In the genomic region with DNA sequence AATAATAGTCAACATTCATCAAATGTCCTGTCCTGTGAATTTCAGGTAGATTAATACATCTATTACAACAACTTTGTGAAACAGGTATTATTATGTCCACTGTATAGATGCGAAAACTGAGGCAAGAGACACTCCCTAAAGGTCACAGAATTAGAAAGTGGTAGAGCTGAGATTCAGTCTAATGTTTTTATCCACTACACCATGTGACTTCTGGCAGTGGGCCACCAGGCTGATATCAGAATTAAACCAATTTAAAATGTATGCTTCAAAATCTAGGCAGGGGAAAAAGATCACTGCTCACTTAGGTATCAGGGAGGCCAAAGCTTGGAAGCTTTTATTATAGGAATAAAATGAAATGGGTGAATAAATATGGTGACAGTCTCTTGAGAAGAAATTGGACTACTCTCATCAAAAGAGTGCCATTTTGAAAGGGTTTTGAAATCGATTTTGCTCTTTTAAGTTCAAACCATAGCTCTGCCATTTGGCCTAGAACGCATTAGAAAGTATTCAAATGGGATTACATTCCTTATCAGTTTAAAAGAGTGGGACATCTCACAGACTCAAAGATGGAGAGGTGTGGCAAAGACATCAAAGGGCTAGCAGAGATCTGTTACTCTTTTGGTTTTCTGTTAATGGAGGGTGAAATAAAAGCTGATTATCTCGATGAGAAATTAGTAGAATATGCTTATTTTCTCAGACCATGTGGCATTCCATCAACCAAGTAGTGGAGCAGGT, we compare ENCODE assay signal across 12 cellular contexts. TPM values are rescaled to one million over a fixed set of nuclear protein-coding genes. Genes with fewer than 3 reads are reported as not detected.
DNase-seq lines count a peak whose midpoint lies in the region; ATAC-seq and TF ChIP-seq lines count a peak whose summit lies in the region.
"Had no signal": no experiment of that assay in that cellular context is flagged by ENCODE, and none has a peak within 500 bp of the region (broad histone marks: within the 10 kb centered on the region; RNA-seq: fewer than 3 reads in every experiment).

No MANE protein-coding gene starts in this region.

- H3K4me2 ChIP-seq in skeletal muscle satellite cell (ENCODE audit: low read length): peak overlapping the region; percentile 90

- H3K4me3 ChIP-seq in HFF-Myc (replicated peaks; ENCODE audit: low read depth, low read length) (peak overlapping the region; percentile 88), iPS-20b (ENCODE audit: low read length) (peak overlapping the region; percentile 82), skeletal muscle satellite cell (ENCODE audit: low read length) (peak overlapping the region; percentile 79)

- DNase-seq in HFF-Myc (ENCODE audit: extremely low read depth, low read depth) (no peak), WTC11 (ENCODE audit: low spot score) (no peak), hippocampal formation (lab: John Stamatoyannopoulos, UW) (no peak), NCI-H2196 (lab: John Stamatoyannopoulos, UW; ENCODE audit: unreplicated experiment) (no peak)
- DNase-seq: brain microvascular endothelial cell, DND-41, mammary epithelial cell had no signal

- H3K9me3 ChIP-seq in iPS-20b (ENCODE audit: insufficient read depth, low read depth, low read length) (no peaks in the 10 kb centered on the region), skeletal muscle satellite cell (replicated peaks; ENCODE audit: low read length) (no peaks in the 10 kb centered on the region)

- no peak overlapping the region for H3K27ac Mint-ChIP-seq in WTC11

- TF ChIP-seq CTCF in HFF-Myc (IDR thresholded peaks at IDR 0.05; ENCODE audit: low read depth, low read length, missing control alignments) (no peak), WTC11 (IDR thresholded peaks at IDR 0.05) (no peak)

- peaks cover 43% of the 10 kb centered on the region for H3K27me3 Mint-ChIP-seq in WTC11 (ENCODE audit: low read depth)

- peaks cover 42% of the 10 kb centered on the region for H3K27me3 ChIP-seq in iPS-20b (ENCODE audit: insufficient read depth, low read length)
- H3K27me3 ChIP-seq in skeletal muscle satellite cell (ENCODE audit: control insufficient read depth, insufficient read depth, low read length): no peaks in the 10 kb centered on the region
- H3K27me3 ChIP-seq: brain microvascular endothelial cell had no signal

- POLR2A ChIA-PET in WTC11 (lab: Charles Lee): interaction anchor here (1.1 to 1.3 kb wide), 2 partner anchors 109 to 118 kb away, joined by 3 to 5 read pairs; partner anchors contain the start of gene CCN1

- no peaks in the 10 kb centered on the region for H3K9me3 Mint-ChIP-seq in WTC11

- H3K9ac ChIP-seq in iPS-20b (ENCODE audit: low read depth, low read length): no peak overlapping the region
- H3K9ac ChIP-seq in skeletal muscle satellite cell (ENCODE audit: low read depth, low read length): peak overlapping the region; percentile 92

- H3K27ac ChIP-seq in iPS-20b (ENCODE audit: low read length): no peak overlapping the region

- peak overlapping the region; percentile 64; the same call in 1 of the 2 replicates for H3K4me3 Mint-ChIP-seq in WTC11

- peaks cover 29% of the 10 kb centered on the region for H3K4me1 Mint-ChIP-seq in WTC11

- no peaks in the 10 kb centered on the region for H3K36me3 ChIP-seq in iPS-20b (ENCODE audit: insufficient read depth, low read depth, low read length)
- no peaks in the 10 kb centered on the region for H3K36me3 ChIP-seq in skeletal muscle satellite cell (ENCODE audit: insufficient read depth, low read length)
- H3K36me3 ChIP-seq: brain microvascular endothelial cell had no signal

- ATAC-seq in WTC11 (no peak), GM18870 (IDR thresholded peaks at IDR 0.05; ENCODE audit: unreplicated experiment) (no peak), HG02852 (IDR thresholded peaks at IDR 0.05; ENCODE audit: unreplicated experiment) (no peak)

- H3K36me3 Mint-ChIP-seq in WTC11: no peaks in the 10 kb centered on the region

- CTCF ChIA-PET in WTC11 (lab: Charles Lee): interaction anchor here (0.5 to 2.2 kb wide), 5 partner anchors 119 to 332 kb away, joined by 3 to 11 read pairs (median 4); no protein-coding TSS in a partner anchor

- peaks cover 13% of the 10 kb centered on the region for H3K4me1 ChIP-seq in iPS-20b (ENCODE audit: insufficient read depth, low read length)
- H3K4me1 ChIP-seq in skeletal muscle satellite cell (ENCODE audit: control insufficient read depth, insufficient read depth, low read length): peaks cover 32% of the 10 kb centered on the region

TF ChIP-seq in WTC11, 78 proteins besides CTCF, POLR2A, EP300 and RAD21:
- TF ChIP-seq, protein P1, sequence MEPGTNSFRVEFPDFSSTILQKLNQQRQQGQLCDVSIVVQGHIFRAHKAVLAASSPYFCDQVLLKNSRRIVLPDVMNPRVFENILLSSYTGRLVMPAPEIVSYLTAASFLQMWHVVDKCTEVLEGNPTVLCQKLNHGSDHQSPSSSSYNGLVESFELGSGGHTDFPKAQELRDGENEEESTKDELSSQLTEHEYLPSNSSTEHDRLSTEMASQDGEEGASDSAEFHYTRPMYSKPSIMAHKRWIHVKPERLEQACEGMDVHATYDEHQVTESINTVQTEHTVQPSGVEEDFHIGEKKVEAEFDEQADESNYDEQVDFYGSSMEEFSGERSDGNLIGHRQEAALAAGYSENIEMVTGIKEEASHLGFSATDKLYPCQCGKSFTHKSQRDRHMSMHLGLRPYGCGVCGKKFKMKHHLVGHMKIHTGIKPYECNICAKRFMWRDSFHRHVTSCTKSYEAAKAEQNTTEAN (CRISPR knock-in tag; IDR thresholded peaks at IDR 0.05): no peak
- TF ChIP-seq ATF6 (CRISPR knock-in tag; IDR thresholded peaks at IDR 0.05) (no peak), FOXK1 (CRISPR knock-in tag; IDR thresholded peaks at IDR 0.05) (no peak), SMAD4 (CRISPR knock-in tag; IDR thresholded peaks at IDR 0.05) (no peak), HMGXB4 (CRISPR knock-in tag; IDR thresholded peaks at IDR 0.05) (no peak), NR1H2 (CRISPR knock-in tag; IDR thresholded peaks at IDR 0.05) (no peak), ZNF232 (CRISPR knock-in tag; IDR thresholded peaks at IDR 0.05) (no peak), ZNF416 (CRISPR knock-in tag; IDR thresholded peaks at IDR 0.05) (no peak), ZNF423 (CRISPR knock-in tag; IDR thresholded peaks at IDR 0.05) (no peak)
- TF ChIP-seq, protein P2, sequence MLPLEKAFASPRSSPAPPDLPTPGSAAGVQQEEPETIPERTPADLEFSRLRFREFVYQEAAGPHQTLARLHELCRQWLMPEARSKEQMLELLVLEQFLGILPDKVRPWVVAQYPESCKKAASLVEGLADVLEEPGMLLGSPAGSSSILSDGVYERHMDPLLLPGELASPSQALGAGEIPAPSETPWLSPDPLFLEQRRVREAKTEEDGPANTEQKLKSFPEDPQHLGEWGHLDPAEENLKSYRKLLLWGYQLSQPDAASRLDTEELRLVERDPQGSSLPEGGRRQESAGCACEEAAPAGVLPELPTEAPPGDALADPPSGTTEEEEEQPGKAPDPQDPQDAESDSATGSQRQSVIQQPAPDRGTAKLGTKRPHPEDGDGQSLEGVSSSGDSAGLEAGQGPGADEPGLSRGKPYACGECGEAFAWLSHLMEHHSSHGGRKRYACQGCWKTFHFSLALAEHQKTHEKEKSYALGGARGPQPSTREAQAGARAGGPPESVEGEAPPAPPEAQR (CRISPR knock-in tag; IDR thresholded peaks at IDR 0.05): no peak

RNA-seq across cellular contexts. Expression of gene DDAH1, which starts 1.9 kb away (rescaled TPM):
- 22.8 to 27.8 TPM (median 27.5 TPM) in 3 replicates for total RNA-seq in WTC11 (2021)
- 34.2 and 50.9 TPM in 2 replicates for total RNA-seq in skeletal muscle satellite cell (2012; rRNA removed)
- total RNA-seq: T-helper 1 cell treated with Interleukin-12 subunit alpha and Interleukin-12 subunit beta and Interleukin-4 antibody, amounts not matched to agents 30 ng/mL and 1 ng/mL, for 36 hours had no signal
